In genomic region chr9:76441551-76442322, GRCh38 we compare ENCODE assay signal across 8 cellular contexts. TPM values are rescaled to one million over a fixed set of nuclear protein-coding genes. Genes with fewer than 3 reads are reported as not detected.
DNase-seq lines count a peak whose midpoint lies in the region; ATAC-seq and TF ChIP-seq lines count a peak whose summit lies in the region.

No MANE protein-coding gene starts in this region.

- CTCF ChIA-PET in activated CD4-positive, alpha-beta T cell treated with anti-CD3 and anti-CD28 coated beads for 36 hours (lab: Charles Lee): interaction anchor here (0.6 to 2.6 kb wide), 10 partner anchors 12 to 275 kb away, joined by 3 to 12 read pairs (median 3); partner anchors contain the start of gene GCNT1

- H3K36me3 ChIP-seq in sigmoid colon (no peaks in the 10 kb centered on the region), prostate gland (no peaks in the 10 kb centered on the region)

- ATAC-seq in activated CD4-positive, alpha-beta T cell treated with anti-CD3 and anti-CD28 coated beads for 36 hours: peak; percentile 83
- peak; percentile 56 for ATAC-seq in HG03045 (IDR thresholded peaks at IDR 0.05; ENCODE audit: unreplicated experiment)
- ATAC-seq in activated T-helper 17 cell treated with anti-CD3 and anti-CD28 coated beads, Interleukin-2, amount 50 U/mL, for 72 hours (replicated peaks): peak; percentile 82

- TF ChIP-seq POLR2A in sigmoid colon (IDR thresholded peaks at IDR 0.05) (no peak), prostate gland (IDR thresholded peaks at IDR 0.05) (no peak)

- no peak for TF ChIP-seq CTCF in sigmoid colon (IDR thresholded peaks at IDR 0.05)
- TF ChIP-seq CTCF in prostate gland (IDR thresholded peaks at IDR 0.05): no peak

- H3K4me3 Mint-ChIP-seq in activated CD4-positive, alpha-beta T cell treated with anti-CD3 and anti-CD28 coated beads for 36 hours: peak overlapping the region; percentile 80
- peak overlapping the region; percentile 75 for H3K4me3 Mint-ChIP-seq in activated T-helper 17 cell treated with anti-CD3 and anti-CD28 coated beads, Interleukin-2, amount 50 U/mL, for 72 hours

- H3K9me3 ChIP-seq in sigmoid colon: no peaks in the 10 kb centered on the region
- no peaks in the 10 kb centered on the region for H3K9me3 ChIP-seq in prostate gland

- no peak overlapping the region for H3K27ac ChIP-seq in sigmoid colon
- no peak overlapping the region for H3K27ac ChIP-seq in prostate gland

- H3K27ac Mint-ChIP-seq in activated CD4-positive, alpha-beta T cell treated with anti-CD3 and anti-CD28 coated beads for 36 hours: peak overlapping the region; percentile 96
- peak overlapping the region; percentile 99 for H3K27ac Mint-ChIP-seq in activated T-helper 17 cell treated with anti-CD3 and anti-CD28 coated beads, Interleukin-2, amount 50 U/mL, for 72 hours

- peaks cover 3% of the 10 kb centered on the region for H3K36me3 Mint-ChIP-seq in activated CD4-positive, alpha-beta T cell treated with anti-CD3 and anti-CD28 coated beads for 36 hours (ENCODE audit: low read depth)
- H3K36me3 Mint-ChIP-seq in activated T-helper 17 cell treated with anti-CD3 and anti-CD28 coated beads, Interleukin-2, amount 50 U/mL, for 72 hours (ENCODE audit: low read depth): peaks cover 41% of the 10 kb centered on the region

- POLR2A ChIA-PET in activated CD4-positive, alpha-beta T cell treated with anti-CD3 and anti-CD28 coated beads for 36 hours (lab: Charles Lee): interaction anchor here (0.6 to 0.9 kb wide), 2 partner anchors 47 to 1315 kb away, joined by 3 read pairs; no protein-coding TSS in a partner anchor

- H3K4me1 ChIP-seq in sigmoid colon (no peaks in the 10 kb centered on the region), prostate gland (replicated peaks) (no peaks in the 10 kb centered on the region)

- peaks cover 51% of the 10 kb centered on the region for H3K4me1 Mint-ChIP-seq in activated CD4-positive, alpha-beta T cell treated with anti-CD3 and anti-CD28 coated beads for 36 hours
- H3K4me1 Mint-ChIP-seq in activated T-helper 17 cell treated with anti-CD3 and anti-CD28 coated beads, Interleukin-2, amount 50 U/mL, for 72 hours: peaks cover 32% of the 10 kb centered on the region

- H3K27me3 Mint-ChIP-seq in activated CD4-positive, alpha-beta T cell treated with anti-CD3 and anti-CD28 coated beads for 36 hours: peaks cover 5% of the 10 kb centered on the region
- no peaks in the 10 kb centered on the region for H3K27me3 Mint-ChIP-seq in activated T-helper 17 cell treated with anti-CD3 and anti-CD28 coated beads, Interleukin-2, amount 50 U/mL, for 72 hours

- 89% methylated on average over 10 of the region's 10 CpGs for WGBS in sigmoid colon, 2 donors
- WGBS in prostate gland: 91% methylated on average over 10 of the region's 10 CpGs

- TF ChIP-seq EP300 in sigmoid colon (IDR thresholded peaks at IDR 0.05): no peak

- peak; percentile 70 for DNase-seq in activated CD4-positive, alpha-beta T cell treated with anti-CD3 and anti-CD28 coated beads for 36 hours
- DNase-seq in activated CD4-positive, alpha-beta T cell treated with anti-CD3 and anti-CD28 coated beads, Interleukin-2, amount 50 U/mL, for 1 hour: no peak
- DNase-seq in stimulated activated CD4-positive, alpha-beta T cell treated with anti-CD3 and anti-CD28 coated beads, Interleukin-2, amount 100 ng/mL, for 24 hours: peak; percentile 44 to 53
- DNase-seq in NCI-H2029 (lab: John Stamatoyannopoulos, UW) (no peak), sigmoid colon (no peak), prostate gland (ENCODE audit: low spot score) (no peak)

- intact Hi-C loops in activated CD4-positive, alpha-beta T cell treated with anti-CD3 and anti-CD28 coated beads for 36 hours (cut with DNase I, micrococcal nuclease): loop anchor here (2.0 to 10.0 kb wide), 5 partner anchors 17 to 573 kb away; partner anchors contain the start of genes FOXB2 (in 1 of the 2), GCNT1 (in 1 of the 2) and RFK (in 1 of the 2)
- intact Hi-C loops in sigmoid colon (cut with DNase I): no loop called here
- intact Hi-C loops in prostate gland (cut with DNase I): loop anchor here (10.0 kb wide), 1 partner anchor 553 kb away; no protein-coding TSS in a partner anchor

- H3K9me3 Mint-ChIP-seq in activated CD4-positive, alpha-beta T cell treated with anti-CD3 and anti-CD28 coated beads for 36 hours (ENCODE audit: low read depth): no peaks in the 10 kb centered on the region
- peaks cover 4% of the 10 kb centered on the region for H3K9me3 Mint-ChIP-seq in activated T-helper 17 cell treated with anti-CD3 and anti-CD28 coated beads, Interleukin-2, amount 50 U/mL, for 72 hours

- H3K4me3 ChIP-seq in sigmoid colon: no peak overlapping the region
- H3K4me3 ChIP-seq in prostate gland: no peak overlapping the region

- no peaks in the 10 kb centered on the region for H3K27me3 ChIP-seq in sigmoid colon
- H3K27me3 ChIP-seq in prostate gland (replicated peaks; ENCODE audit: insufficient read depth): no peaks in the 10 kb centered on the region

RNA-seq across cellular contexts. Expression of gene GCNT1, which starts 17.2 kb away (rescaled TPM):
- total RNA-seq in activated CD4-positive, alpha-beta T cell treated with anti-CD3 and anti-CD28 coated beads for 36 hours: 1 to 10 TPM; 4.2 to 4.6 TPM
- 10 to 100 TPM in 1 of 2 donors, 1 to 10 TPM in 1; 8.7 to 11.4 TPM for total RNA-seq in activated T-helper 17 cell treated with anti-CD3 and anti-CD28 coated beads, Interleukin-2, amount 50 U/mL, for 72 hours
- total RNA-seq in sigmoid colon (1 to 10 TPM; 2.1 to 10.0 (median 5.6) TPM), prostate gland (1 to 10 TPM; 3.1 to 3.8 TPM)
- polyA plus RNA-seq in sigmoid colon: 1 to 10 TPM; 2.8 to 7.3 (median 6.6) TPM

RNA-seq across cellular contexts. Expression of gene RFK, which starts 47.5 kb away (rescaled TPM):
- total RNA-seq in activated CD4-positive, alpha-beta T cell treated with anti-CD3 and anti-CD28 coated beads for 36 hours: 1 to 10 TPM; 7.0 to 8.3 TPM
- 10 to 100 TPM in 1 of 2 donors, 1 to 10 TPM in 1; 7.9 to 16.8 TPM for total RNA-seq in activated T-helper 17 cell treated with anti-CD3 and anti-CD28 coated beads, Interleukin-2, amount 50 U/mL, for 72 hours
- total RNA-seq in sigmoid colon: 10 to 100 TPM; 12.9 to 23.5 (median 21.6) TPM
- 100 to 1,000 TPM in 1 of 3 donors, 10 to 100 TPM in 2; 28.9 to 145 (median 92.5) TPM for polyA plus RNA-seq in sigmoid colon
- 10 to 100 TPM; 18.4 to 23.5 TPM for total RNA-seq in prostate gland

Comparison
In these comparisons a context has a peak if more than half of its experiments do, and no peak if none do; other contexts are left out.
1. DNase-seq: peak in activated CD4-positive, alpha-beta T cell treated with anti-CD3 and anti-CD28 coated beads for 36 hours (single experiment) and stimulated activated CD4-positive, alpha-beta T cell treated with anti-CD3 and anti-CD28 coated beads, Interleukin-2, amount 100 ng/mL, for 24 hours (2 of 2); none in activated CD4-positive, alpha-beta T cell treated with anti-CD3 and anti-CD28 coated beads, Interleukin-2, amount 50 U/mL, for 1 hour (single experiment), NCI-H2029 (single experiment), sigmoid colon (single experiment) and prostate gland (single experiment).
2. Peak in every context shown above with its lines, with median percentiles within 50 percentile points of each other: ATAC-seq.